ENCODE assay signal across 24 cellular contexts in genomic region chr20:44656447-44656846, GRCh38. TPM values are rescaled to one million over a fixed set of nuclear protein-coding genes. Genes with fewer than 3 reads are reported as not detected.
"Had no signal": no experiment of that assay in that cellular context is flagged by ENCODE, and none has a peak within 500 bp of the region (broad histone marks: within the 10 kb centered on the region; RNA-seq: fewer than 3 reads in every experiment).

No MANE protein-coding gene starts in this region.

- H3K27ac ChIP-seq: foreskin keratinocyte, hepatocyte, prostate gland, right lobe of liver, vagina had no signal

- H3K9me3 ChIP-seq: prostate gland, right lobe of liver, vagina had no signal

- H3K27me3 ChIP-seq: hepatocyte, right lobe of liver, vagina had no signal

- H3K4me3 Mint-ChIP-seq: activated CD4-positive, alpha-beta T cell treated with anti-CD3 and anti-CD28 coated beads, Interleukin-2, amount 10 ng/mL, durations not matched to agents 24 days and 14 days; activated naive CD4-positive, alpha-beta T cell treated with anti-CD3 and anti-CD28 coated beads, Interleukin-2, amount 50 U/mL, for 24 hours; stimulated activated naive CD8-positive, alpha-beta T cell treated with anti-CD3 and anti-CD28 coated beads, Interleukin-15, amount 100 ng/mL, for 72 hours had no signal

- H3K4me3 ChIP-seq: hepatocyte, prostate gland, right lobe of liver, smooth muscle cell, vagina had no signal

- H3K36me3 ChIP-seq: prostate gland, right lobe of liver, vagina had no signal

- H3K4me2 ChIP-seq: hepatocyte, smooth muscle cell had no signal

- ATAC-seq: foreskin keratinocyte; left colon; right lobe of liver; stimulated activated naive CD8-positive, alpha-beta T cell treated with anti-CD3 and anti-CD28 coated beads, Interleukin-15, amount 100 ng/mL, for 72 hours had no signal

- H3K27me3 Mint-ChIP-seq: activated CD4-positive, alpha-beta T cell treated with anti-CD3 and anti-CD28 coated beads, Interleukin-2, amount 10 ng/mL, durations not matched to agents 24 days and 14 days; activated naive CD4-positive, alpha-beta T cell treated with anti-CD3 and anti-CD28 coated beads, Interleukin-2, amount 50 U/mL, for 24 hours; stimulated activated naive CD8-positive, alpha-beta T cell treated with anti-CD3 and anti-CD28 coated beads, Interleukin-15, amount 100 ng/mL, for 72 hours had no signal

- DNase-seq: activated CD4-positive, alpha-beta T cell treated with anti-CD3 and anti-CD28 coated beads, Interleukin-2, amount 10 ng/mL, durations not matched to agents 24 days and 14 days; activated CD4-positive, CD25-positive, alpha-beta regulatory T cell; activated gamma-delta T cell; foreskin keratinocyte; islet precursor cell; left colon; mammary epithelial cell; midbrain; right lobe of liver; stimulated activated CD4-positive, alpha-beta T cell treated with anti-CD3 and anti-CD28 coated beads, Interleukin-4, amount 100 ng/mL, for 1 hour; stimulated activated naive CD8-positive, alpha-beta T cell treated with anti-CD3 and anti-CD28 coated beads, Interleukin-15, amount 100 ng/mL, for 72 hours; T-helper 1 cell; T-helper 9 cell; trophoblast cell had no signal

- H3K9me3 Mint-ChIP-seq: activated naive CD4-positive, alpha-beta T cell treated with anti-CD3 and anti-CD28 coated beads, Interleukin-2, amount 50 U/mL, for 24 hours had no signal

- H3K27ac Mint-ChIP-seq: activated CD4-positive, alpha-beta T cell treated with anti-CD3 and anti-CD28 coated beads, Interleukin-2, amount 10 ng/mL, durations not matched to agents 24 days and 14 days; activated naive CD4-positive, alpha-beta T cell treated with anti-CD3 and anti-CD28 coated beads, Interleukin-2, amount 50 U/mL, for 24 hours had no signal

- H3K4me1 ChIP-seq: prostate gland, right lobe of liver had no signal

RNA-seq across cellular contexts. Expression of gene CCN5, which starts 58.7 kb away (rescaled TPM):
- total RNA-seq: activated CD4-positive, alpha-beta T cell treated with anti-CD3 and anti-CD28 coated beads, Interleukin-2, amount 10 ng/mL, durations not matched to agents 24 days and 14 days; activated CD8-positive, alpha-beta memory T cell treated with anti-CD3 and anti-CD28 coated beads for 36 hours; cerebellum; dermis microvascular lymphatic vessel endothelial cell; epithelial cell of proximal tubule; foreskin keratinocyte; smooth muscle cell; temporal lobe had no signal
